ENCODE assay signal across 33 cellular contexts in genomic region chr4:127498366-127498765, GRCh38.
"Had no signal": no experiment of that assay in that cellular context is flagged by ENCODE, and none has a peak within 500 bp of the region (broad histone marks: within the 10 kb centered on the region; RNA-seq: fewer than 3 reads in every experiment).

No MANE protein-coding gene starts in this region.

- H3K9me3 Mint-ChIP-seq: activated B cell treated with CpG ODN at 0.5 μM for 24 hours; activated CD4-positive, alpha-beta memory T cell treated with anti-CD3 and anti-CD28 coated beads for 36 hours; activated T-cell treated with anti-CD3 and anti-CD28 coated beads, Interleukin-2, amount 50 U/mL, for 24 hours; T-helper 2 cell treated with Interferon-gamma antibody and Interleukin-4, amounts not matched to agents 5 μg/mL and 100 μg/mL, for 36 hours had no signal

- H3K27me3 ChIP-seq: adrenal gland, body of pancreas, esophagus squamous epithelium, foreskin keratinocyte, gastrocnemius medialis, heart left ventricle had no signal

- H3K4me1 ChIP-seq: adrenal gland, body of pancreas, esophagus squamous epithelium, foreskin keratinocyte, gastrocnemius medialis had no signal

- H3K36me3 ChIP-seq: adrenal gland, esophagus squamous epithelium, gastrocnemius medialis, heart left ventricle, WERI-Rb-1 had no signal

- H3K27ac Mint-ChIP-seq: activated B cell treated with CpG ODN at 0.5 μM for 24 hours; activated CD4-positive, alpha-beta memory T cell treated with anti-CD3 and anti-CD28 coated beads for 36 hours; activated CD8-positive, alpha-beta T cell treated with anti-CD3 and anti-CD28 coated beads, Interleukin-2, amount 10 ng/mL, durations not matched to agents 7 days and 5 days; activated naive CD8-positive, alpha-beta T cell; activated T-cell treated with anti-CD3 and anti-CD28 coated beads, Interleukin-2, amount 50 U/mL, for 24 hours; activated T-cell treated with anti-CD3 and anti-CD28 coated beads, Interleukin-2, amount 50 U/mL, for 72 hours; T-helper 17 cell; T-helper 2 cell treated with Interferon-gamma antibody and Interleukin-4, amounts not matched to agents 5 μg/mL and 100 μg/mL, for 36 hours had no signal

- DNase-seq: activated B cell treated with CpG ODN at 0.5 μM for 24 hours; activated CD4-positive, alpha-beta memory T cell treated with anti-CD3 and anti-CD28 coated beads for 36 hours; activated CD4-positive, alpha-beta T cell treated with anti-CD3 and anti-CD28 coated beads for 48 hours; activated CD8-positive, alpha-beta memory T cell treated with anti-CD3 and anti-CD28 coated beads, Interleukin-2, amount 50 U/mL, for 48 hours; activated CD8-positive, alpha-beta T cell treated with anti-CD3 and anti-CD28 coated beads, Interleukin-2, amount 10 ng/mL, durations not matched to agents 7 days and 5 days; activated gamma-delta T cell; activated naive CD4-positive, alpha-beta T cell; activated naive CD4-positive, alpha-beta T cell treated with anti-CD3 and anti-CD28 coated beads, Interleukin-2, amount 50 U/mL, for 16 hours; activated T-cell treated with anti-CD3 and anti-CD28 coated beads for 4 hours; activated T-cell treated with anti-CD3 and anti-CD28 coated beads, Interleukin-2, amount 50 U/mL, for 24 hours; activated T-cell treated with anti-CD3 and anti-CD28 coated beads, Interleukin-2, amount 50 U/mL, for 72 hours; adrenal gland; amygdala; aorta; body of pancreas; caudate nucleus; cortex of kidney; dermis blood vessel endothelial cell; effector CD8-positive, alpha-beta T cell; esophagus squamous epithelium; foreskin keratinocyte; gastrocnemius medialis; glutamatergic neuron; heart left ventricle; hypothalamus; T-helper 1 cell; T-helper 17 cell; T1000; WERI-Rb-1 had no signal

- H3K27ac ChIP-seq: adrenal gland, body of pancreas, epithelial cell of prostate, esophagus squamous epithelium, foreskin keratinocyte, gastrocnemius medialis, heart left ventricle, WERI-Rb-1 had no signal

- H3K27me3 Mint-ChIP-seq: activated B cell treated with CpG ODN at 0.5 μM for 24 hours had no signal

- H3K36me3 Mint-ChIP-seq: activated CD4-positive, alpha-beta memory T cell treated with anti-CD3 and anti-CD28 coated beads for 36 hours; activated naive CD8-positive, alpha-beta T cell had no signal

- H3K4me1 Mint-ChIP-seq: activated B cell treated with CpG ODN at 0.5 μM for 24 hours, T-helper 17 cell had no signal

- H3K4me3 ChIP-seq: adrenal gland, body of pancreas, esophagus squamous epithelium, gastrocnemius medialis, heart left ventricle had no signal

- H3K4me3 Mint-ChIP-seq: activated B cell treated with CpG ODN at 0.5 μM for 24 hours; activated CD4-positive, alpha-beta memory T cell treated with anti-CD3 and anti-CD28 coated beads for 36 hours; activated CD8-positive, alpha-beta T cell treated with anti-CD3 and anti-CD28 coated beads, Interleukin-2, amount 10 ng/mL, durations not matched to agents 7 days and 5 days; activated naive CD8-positive, alpha-beta T cell; activated T-cell treated with anti-CD3 and anti-CD28 coated beads, Interleukin-2, amount 50 U/mL, for 24 hours; activated T-cell treated with anti-CD3 and anti-CD28 coated beads, Interleukin-2, amount 50 U/mL, for 72 hours; T-helper 17 cell; T-helper 2 cell treated with Interferon-gamma antibody and Interleukin-4, amounts not matched to agents 5 μg/mL and 100 μg/mL, for 36 hours had no signal

- ATAC-seq: activated CD4-positive, CD25-positive, alpha-beta regulatory T cell treated with anti-CD3 and anti-CD28 coated beads, Interleukin-2, amount 50 U/mL, for 24 hours; activated CD8-positive, alpha-beta T cell treated with anti-CD3 and anti-CD28 coated beads, Interleukin-2, amount 10 ng/mL, durations not matched to agents 7 days and 5 days; activated T-cell treated with anti-CD3 and anti-CD28 coated beads, Interleukin-2, amount 50 U/mL, for 72 hours; body of pancreas; foreskin keratinocyte; gastrocnemius medialis; heart left ventricle; T-helper 17 cell had no signal
